In the genomic region with DNA sequence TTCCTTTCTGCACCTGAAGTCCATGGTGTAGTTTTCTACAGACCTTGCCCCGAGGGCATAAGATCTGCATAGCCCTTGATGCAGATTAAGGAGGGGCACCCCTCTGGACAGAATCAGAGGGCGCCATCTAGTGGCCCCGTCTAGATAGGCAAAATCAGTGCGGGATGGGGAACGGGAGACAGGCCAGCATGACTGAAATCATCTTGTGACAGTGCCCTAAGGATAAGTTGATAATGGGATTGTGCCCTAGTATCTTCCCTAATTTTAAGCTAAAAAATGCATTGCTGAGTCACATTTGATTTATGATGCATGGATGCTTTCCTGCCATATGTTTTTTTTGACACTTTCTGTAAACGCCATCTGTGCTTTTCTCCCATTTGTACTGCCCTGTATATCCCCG, we compare ENCODE assay signal across 1 cellular context.
TF ChIP-seq lines count a peak whose summit lies in the region.

No MANE protein-coding gene starts in this region.

TF ChIP-seq in GM12878, 131 proteins besides CTCF, POLR2A, EP300 and RAD21 (continued from another document):
- TF ChIP-seq, protein P1, sequence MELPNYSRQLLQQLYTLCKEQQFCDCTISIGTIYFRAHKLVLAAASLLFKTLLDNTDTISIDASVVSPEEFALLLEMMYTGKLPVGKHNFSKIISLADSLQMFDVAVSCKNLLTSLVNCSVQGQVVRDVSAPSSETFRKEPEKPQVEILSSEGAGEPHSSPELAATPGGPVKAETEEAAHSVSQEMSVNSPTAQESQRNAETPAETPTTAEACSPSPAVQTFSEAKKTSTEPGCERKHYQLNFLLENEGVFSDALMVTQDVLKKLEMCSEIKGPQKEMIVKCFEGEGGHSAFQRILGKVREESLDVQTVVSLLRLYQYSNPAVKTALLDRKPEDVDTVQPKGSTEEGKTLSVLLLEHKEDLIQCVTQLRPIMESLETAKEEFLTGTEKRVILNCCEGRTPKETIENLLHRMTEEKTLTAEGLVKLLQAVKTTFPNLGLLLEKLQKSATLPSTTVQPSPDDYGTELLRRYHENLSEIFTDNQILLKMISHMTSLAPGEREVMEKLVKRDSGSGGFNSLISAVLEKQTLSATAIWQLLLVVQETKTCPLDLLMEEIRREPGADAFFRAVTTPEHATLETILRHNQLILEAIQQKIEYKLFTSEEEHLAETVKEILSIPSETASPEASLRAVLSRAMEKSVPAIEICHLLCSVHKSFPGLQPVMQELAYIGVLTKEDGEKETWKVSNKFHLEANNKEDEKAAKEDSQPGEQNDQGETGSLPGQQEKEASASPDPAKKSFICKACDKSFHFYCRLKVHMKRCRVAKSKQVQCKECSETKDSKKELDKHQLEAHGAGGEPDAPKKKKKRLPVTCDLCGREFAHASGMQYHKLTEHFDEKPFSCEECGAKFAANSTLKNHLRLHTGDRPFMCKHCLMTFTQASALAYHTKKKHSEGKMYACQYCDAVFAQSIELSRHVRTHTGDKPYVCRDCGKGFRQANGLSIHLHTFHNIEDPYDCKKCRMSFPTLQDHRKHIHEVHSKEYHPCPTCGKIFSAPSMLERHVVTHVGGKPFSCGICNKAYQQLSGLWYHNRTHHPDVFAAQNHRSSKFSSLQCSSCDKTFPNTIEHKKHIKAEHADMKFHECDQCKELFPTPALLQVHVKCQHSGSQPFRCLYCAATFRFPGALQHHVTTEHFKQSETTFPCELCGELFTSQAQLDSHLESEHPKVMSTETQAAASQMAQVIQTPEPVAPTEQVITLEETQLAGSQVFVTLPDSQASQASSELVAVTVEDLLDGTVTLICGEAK (IDR thresholded peaks at IDR 0.05; ENCODE audit: borderline replicate concordance): no peak
- TF ChIP-seq YY1 (IDR thresholded peaks at IDR 0.05; ENCODE audit: low read depth, low read length): no peak
- no peak for TF ChIP-seq ZNF622 (IDR thresholded peaks at IDR 0.05)
- TF ChIP-seq ZNF274 (IDR thresholded peaks at IDR 0.05; ENCODE audit: insufficient read depth, insufficient read length): no peak
- TF ChIP-seq SP1 (IDR thresholded peaks at IDR 0.05; ENCODE audit: low read depth, low read length): no peak
- no peak for TF ChIP-seq ETV6 (conservative IDR thresholded peaks at IDR 0.05 in 1 of 2, IDR thresholded peaks at IDR 0.05 in 1 of 2; ENCODE audit: borderline replicate concordance in 1 of 2, low read depth in 1 of 2)
- TF ChIP-seq, protein P2, sequence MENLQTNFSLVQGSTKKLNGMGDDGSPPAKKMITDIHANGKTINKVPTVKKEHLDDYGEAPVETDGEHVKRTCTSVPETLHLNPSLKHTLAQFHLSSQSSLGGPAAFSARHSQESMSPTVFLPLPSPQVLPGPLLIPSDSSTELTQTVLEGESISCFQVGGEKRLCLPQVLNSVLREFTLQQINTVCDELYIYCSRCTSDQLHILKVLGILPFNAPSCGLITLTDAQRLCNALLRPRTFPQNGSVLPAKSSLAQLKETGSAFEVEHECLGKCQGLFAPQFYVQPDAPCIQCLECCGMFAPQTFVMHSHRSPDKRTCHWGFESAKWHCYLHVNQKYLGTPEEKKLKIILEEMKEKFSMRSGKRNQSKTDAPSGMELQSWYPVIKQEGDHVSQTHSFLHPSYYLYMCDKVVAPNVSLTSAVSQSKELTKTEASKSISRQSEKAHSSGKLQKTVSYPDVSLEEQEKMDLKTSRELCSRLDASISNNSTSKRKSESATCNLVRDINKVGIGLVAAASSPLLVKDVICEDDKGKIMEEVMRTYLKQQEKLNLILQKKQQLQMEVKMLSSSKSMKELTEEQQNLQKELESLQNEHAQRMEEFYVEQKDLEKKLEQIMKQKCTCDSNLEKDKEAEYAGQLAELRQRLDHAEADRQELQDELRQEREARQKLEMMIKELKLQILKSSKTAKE (IDR thresholded peaks at IDR 0.05; ENCODE audit: low read depth, poor library complexity, severe bottlenecking): no peak
- TF ChIP-seq, protein P3, sequence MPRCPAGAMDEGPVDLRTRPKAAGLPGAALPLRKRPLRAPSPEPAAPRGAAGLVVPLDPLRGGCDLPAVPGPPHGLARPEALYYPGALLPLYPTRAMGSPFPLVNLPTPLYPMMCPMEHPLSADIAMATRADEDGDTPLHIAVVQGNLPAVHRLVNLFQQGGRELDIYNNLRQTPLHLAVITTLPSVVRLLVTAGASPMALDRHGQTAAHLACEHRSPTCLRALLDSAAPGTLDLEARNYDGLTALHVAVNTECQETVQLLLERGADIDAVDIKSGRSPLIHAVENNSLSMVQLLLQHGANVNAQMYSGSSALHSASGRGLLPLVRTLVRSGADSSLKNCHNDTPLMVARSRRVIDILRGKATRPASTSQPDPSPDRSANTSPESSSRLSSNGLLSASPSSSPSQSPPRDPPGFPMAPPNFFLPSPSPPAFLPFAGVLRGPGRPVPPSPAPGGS (IDR thresholded peaks at IDR 0.05; ENCODE audit: borderline replicate concordance, insufficient read depth, low read depth, low read length, poor library complexity, severe bottlenecking): no peak
- no peak for TF ChIP-seq MEF2A (IDR thresholded peaks at IDR 0.05; ENCODE audit: insufficient read depth, low read depth, low read length)
